In the genomic region with DNA sequence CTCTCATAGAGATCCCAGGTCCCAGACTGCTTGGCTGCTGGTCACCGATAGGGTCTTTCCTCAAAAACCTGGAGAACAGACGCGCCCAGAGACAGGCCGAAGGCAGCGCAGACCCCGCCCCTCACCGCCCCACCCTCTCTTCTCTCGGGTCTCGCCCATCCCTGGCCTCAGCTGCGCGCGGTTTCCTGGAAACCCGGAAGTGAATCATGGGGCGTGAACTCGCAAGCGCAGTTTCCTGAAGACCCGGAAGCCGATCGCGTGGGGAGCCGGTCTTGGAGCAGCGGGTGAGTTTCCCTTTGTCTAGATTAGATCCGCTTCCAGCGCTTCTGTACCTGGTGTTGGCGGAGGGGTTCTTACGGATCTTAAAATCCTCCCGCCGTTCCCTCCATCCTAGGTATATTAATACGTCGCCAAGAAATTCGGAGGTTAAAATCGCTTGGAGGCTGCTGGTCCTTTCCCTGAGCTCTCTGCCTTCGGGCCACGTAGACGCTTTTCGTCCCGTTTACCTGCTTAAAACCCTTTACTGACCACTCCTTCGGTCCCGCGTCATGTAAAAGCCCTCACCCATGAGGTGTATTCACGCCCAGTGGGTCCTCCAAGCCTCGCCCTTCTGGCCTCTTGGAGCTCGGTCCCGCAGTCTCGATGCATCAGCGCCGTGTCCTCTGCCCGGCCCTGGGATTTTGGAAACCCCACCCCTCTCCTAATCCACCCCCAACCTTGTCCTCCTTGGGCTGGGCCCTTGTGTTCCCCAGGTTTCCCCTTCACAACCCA, we compare ENCODE assay signal across 8 cellular contexts. TPM values are rescaled to one million over a fixed set of nuclear protein-coding genes. Genes with fewer than 3 reads are reported as not detected.
DNase-seq lines count a peak whose midpoint lies in the region; ATAC-seq and TF ChIP-seq lines count a peak whose summit lies in the region.

Gene ZNF578, plus strand, starts transcription at position 230 of the 771 bp plus-strand sequence. CDS start 48,293 bp downstream, outside the sequence.

- DNase-seq in HUDEP-2 (lab: John Stamatoyannopoulos, UW; ENCODE audit: unreplicated experiment in 76 of 76) = peak in 39 of 76 experiments; percentile 2 to 60 (median 24)
- peak; percentile 81 for DNase-seq in activated CD4-positive, alpha-beta T cell treated with anti-CD3 and anti-CD28 coated beads for 48 hours
- DNase-seq in choroid plexus epithelial cell (ENCODE audit: low read depth) = peak; percentile 91
- DNase-seq in left colon = peak; percentile 52 to 54
- DNase-seq in stimulated activated CD4-positive, alpha-beta T cell treated with anti-CD3 and anti-CD28 coated beads, Interleukin-2, amount 100 ng/mL, for 4 hours (ENCODE audit: low read depth) = peak; percentile 66

- intact Hi-C loops in left colon (cut with DNase I, micrococcal nuclease) = no loop called here

- TF ChIP-seq CTCF in choroid plexus epithelial cell (conservative IDR thresholded peaks at IDR 0.05; ENCODE audit: low read depth, low read length) = peak; percentile 11

- H3K4me3 ChIP-seq in choroid plexus epithelial cell (ENCODE audit: low read depth, low read length) = peak within 1 kb of the TSS; percentile 65

- ATAC-seq in left colon (peak; percentile 30), GM18861 (IDR thresholded peaks at IDR 0.05; ENCODE audit: unreplicated experiment) (no peak), GM21619 (IDR thresholded peaks at IDR 0.05; ENCODE audit: unreplicated experiment) (no peak), GM18858 (IDR thresholded peaks at IDR 0.05; ENCODE audit: unreplicated experiment) (no peak)

RNA-seq across cellular contexts. Expression of gene ZNF578, which starts in this region (rescaled TPM):
- under 1 TPM in 1 of 2 donors, not detected in 1; 0.42 TPM for total RNA-seq in left colon

Comparison
In these comparisons a context has a peak if more than half of its experiments do, and no peak if none do; other contexts are left out.
1. Peak in DNase-seq and ATAC-seq in left colon; RNA of the gene not detected or under 1 TPM.
2. DNase-seq: peak in every context shown above with its lines; median percentile 91 in choroid plexus epithelial cell; 81 in activated CD4-positive, alpha-beta T cell treated with anti-CD3 and anti-CD28 coated beads for 48 hours; 66 in stimulated activated CD4-positive, alpha-beta T cell treated with anti-CD3 and anti-CD28 coated beads, Interleukin-2, amount 100 ng/mL, for 4 hours; 53 in left colon; 24 in HUDEP-2.